Comparison of ENCODE assay signal across 32 cellular contexts in genomic region chr18:72738136-72738535, GRCh38.
"Had no signal": no experiment of that assay in that cellular context is flagged by ENCODE, and none has a peak within 500 bp of the region (broad histone marks: within the 10 kb centered on the region; RNA-seq: fewer than 3 reads in every experiment).

No MANE protein-coding gene starts in this region.

- ATAC-seq: activated CD4-positive, alpha-beta T cell treated with anti-CD3 and anti-CD28 coated beads for 36 hours; activated CD4-positive, CD25-positive, alpha-beta regulatory T cell treated with anti-CD3 and anti-CD28 coated beads, Interleukin-2, amount 50 U/mL, for 24 hours; activated CD8-positive, alpha-beta T cell treated with anti-CD3 and anti-CD28 coated beads, Interleukin-2, amount 10 ng/mL, durations not matched to agents 7 days and 5 days; activated naive CD4-positive, alpha-beta T cell treated with anti-CD3 and anti-CD28 coated beads, Interleukin-2, amount 50 U/mL, for 72 hours; body of pancreas; PC-3; Right ventricle myocardium inferior had no signal

- H3K36me3 ChIP-seq: adrenal gland, breast epithelium had no signal

- H3K27me3 ChIP-seq: adrenal gland, body of pancreas, breast epithelium had no signal

- H3K27ac ChIP-seq: adrenal gland, body of pancreas, breast epithelium, KMS-11, RWPE1 had no signal

- DNase-seq: activated CD4-positive, alpha-beta T cell treated with anti-CD3 and anti-CD28 coated beads for 36 hours; activated CD4-positive, alpha-beta T cell treated with anti-CD3 and anti-CD28 coated beads, Interleukin-2, amount 10 ng/mL, durations not matched to agents 7 days and 5 days; activated CD4-positive, alpha-beta T cell treated with anti-CD3 and anti-CD28 coated beads, Interleukin-2, amount 50 U/mL, for 48 hours; activated CD8-positive, alpha-beta T cell treated with anti-CD3 and anti-CD28 coated beads, Interleukin-2, amount 10 ng/mL, durations not matched to agents 7 days and 5 days; activated gamma-delta T cell treated with Interleukin-2 at 50 U/mL for 16 hours; activated naive CD4-positive, alpha-beta T cell treated with anti-CD3 and anti-CD28 coated beads for 36 hours; activated T-cell treated with anti-CD3 and anti-CD28 coated beads, Interleukin-2, amount 50 U/mL, for 24 hours; adrenal gland; body of pancreas; MM.1S; MV-4-11; NCI-H1092; NCI-H1436 treated with DMSO at 0.1 percent for 48 hours; NCI-H1694 treated with DMSO at 0.1 percent for 48 hours; NCI-H2029; NCI-H2171; NCI-H510A; NCI-H526; NCI-H748 treated with DMSO at 0.1 percent for 48 hours; NK-92 treated with Interleukin-12 subunit alpha and Interleukin-12 subunit beta, amount 100 ng/mL, for 24 hours; PC-3; SIG-M5; SW 1271; T-helper 1 cell; T-helper 2 cell; T-helper 9 cell had no signal

- H3K9me3 ChIP-seq: adrenal gland, body of pancreas, breast epithelium had no signal

- H3K4me3 ChIP-seq: adrenal gland, body of pancreas, breast epithelium had no signal
